2 cellular contexts compared by ENCODE assay signal in genomic region chr6:52422156-52422555, GRCh38.
A peak's percentile ranks its signal among the peaks of the same experiment; 100 is the strongest.
TF ChIP-seq lines count a peak whose summit lies in the region.

No MANE protein-coding gene starts in this region.

TF ChIP-seq in IMR-90, 13 proteins besides CTCF, POLR2A, EP300 and RAD21:
- TF ChIP-seq CHD1 (IDR thresholded peaks at IDR 0.05; ENCODE audit: low read depth, low read length) (no peak), MAFK (IDR thresholded peaks at IDR 0.05; ENCODE audit: low read depth, low read length) (peak; percentile 24; the same call in 1 of the 2 replicates)

TF ChIP-seq in K562, 482 proteins besides CTCF, POLR2A, EP300 and RAD21:
- no peak for TF ChIP-seq CBFB (CRISPR knock-in tag; IDR thresholded peaks at IDR 0.05)
- TF ChIP-seq EZH2 (IDR thresholded peaks at IDR 0.05; ENCODE audit: borderline replicate concordance, low read depth, low read length) = no peak
- TF ChIP-seq KHSRP (IDR thresholded peaks at IDR 0.05) = no peak
- no peak for TF ChIP-seq HDAC8 (tag; IDR thresholded peaks at IDR 0.05)
- TF ChIP-seq FOXO4 (CRISPR knock-in tag; IDR thresholded peaks at IDR 0.05) = no peak
- TF ChIP-seq THRA (IDR thresholded peaks at IDR 0.05) = no peak
- no peak for TF ChIP-seq ZNF445 (CRISPR knock-in tag; IDR thresholded peaks at IDR 0.05; ENCODE audit: low read depth)
- peak; percentile 24; the same call in 1 of the 2 replicates for TF ChIP-seq PKNOX1 (IDR thresholded peaks at IDR 0.05)
- TF ChIP-seq RBM22 (IDR thresholded peaks at IDR 0.05; ENCODE audit: low read depth, low read length, poor library complexity, severe bottlenecking) = no peak
- TF ChIP-seq GTF2E2 (tag; IDR thresholded peaks at IDR 0.05) = no peak
- TF ChIP-seq CBX2 (IDR thresholded peaks at IDR 0.05; ENCODE audit: insufficient read depth, low read length, poor library complexity, severe bottlenecking) = no peak
- no peak for TF ChIP-seq TCF7L2 (IDR thresholded peaks at IDR 0.05; ENCODE audit: low read depth, low read length)
- peak; percentile 86 for TF ChIP-seq ZNF316 (IDR thresholded peaks at IDR 0.05)
- TF ChIP-seq FUS (optimal IDR thresholded peaks at IDR 0.05; ENCODE audit: low read depth, low read length) = no peak
- TF ChIP-seq NUFIP1 (IDR thresholded peaks at IDR 0.05; ENCODE audit: partially characterized antibody) = no peak
- TF ChIP-seq BACH1 (tag; IDR thresholded peaks at IDR 0.05) = no peak
- TF ChIP-seq ZNF589 (CRISPR knock-in tag; IDR thresholded peaks at IDR 0.05; ENCODE audit: low read depth) = no peak
- TF ChIP-seq ZFP91 (CRISPR knock-in tag; IDR thresholded peaks at IDR 0.05) = no peak
- TF ChIP-seq NFYB (IDR thresholded peaks at IDR 0.05; ENCODE audit: extremely low read depth, insufficient read length) = no peak
- TF ChIP-seq, protein P1, sequence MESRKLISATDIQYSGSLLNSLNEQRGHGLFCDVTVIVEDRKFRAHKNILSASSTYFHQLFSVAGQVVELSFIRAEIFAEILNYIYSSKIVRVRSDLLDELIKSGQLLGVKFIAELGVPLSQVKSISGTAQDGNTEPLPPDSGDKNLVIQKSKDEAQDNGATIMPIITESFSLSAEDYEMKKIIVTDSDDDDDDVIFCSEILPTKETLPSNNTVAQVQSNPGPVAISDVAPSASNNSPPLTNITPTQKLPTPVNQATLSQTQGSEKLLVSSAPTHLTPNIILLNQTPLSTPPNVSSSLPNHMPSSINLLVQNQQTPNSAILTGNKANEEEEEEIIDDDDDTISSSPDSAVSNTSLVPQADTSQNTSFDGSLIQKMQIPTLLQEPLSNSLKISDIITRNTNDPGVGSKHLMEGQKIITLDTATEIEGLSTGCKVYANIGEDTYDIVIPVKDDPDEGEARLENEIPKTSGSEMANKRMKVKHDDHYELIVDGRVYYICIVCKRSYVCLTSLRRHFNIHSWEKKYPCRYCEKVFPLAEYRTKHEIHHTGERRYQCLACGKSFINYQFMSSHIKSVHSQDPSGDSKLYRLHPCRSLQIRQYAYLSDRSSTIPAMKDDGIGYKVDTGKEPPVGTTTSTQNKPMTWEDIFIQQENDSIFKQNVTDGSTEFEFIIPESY (CRISPR knock-in tag; IDR thresholded peaks at IDR 0.05) = no peak
- TF ChIP-seq, protein P2, sequence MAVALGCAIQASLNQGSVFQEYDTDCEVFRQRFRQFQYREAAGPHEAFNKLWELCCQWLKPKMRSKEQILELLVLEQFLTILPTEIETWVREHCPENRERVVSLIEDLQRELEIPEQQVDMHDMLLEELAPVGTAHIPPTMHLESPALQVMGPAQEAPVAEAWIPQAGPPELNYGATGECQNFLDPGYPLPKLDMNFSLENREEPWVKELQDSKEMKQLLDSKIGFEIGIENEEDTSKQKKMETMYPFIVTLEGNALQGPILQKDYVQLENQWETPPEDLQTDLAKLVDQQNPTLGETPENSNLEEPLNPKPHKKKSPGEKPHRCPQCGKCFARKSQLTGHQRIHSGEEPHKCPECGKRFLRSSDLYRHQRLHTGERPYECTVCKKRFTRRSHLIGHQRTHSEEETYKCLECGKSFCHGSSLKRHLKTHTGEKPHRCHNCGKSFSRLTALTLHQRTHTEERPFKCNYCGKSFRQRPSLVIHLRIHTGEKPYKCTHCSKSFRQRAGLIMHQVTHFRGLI (CRISPR knock-in tag; IDR thresholded peaks at IDR 0.05) = no peak
- TF ChIP-seq NR2C2 (CRISPR knock-in tag; IDR thresholded peaks at IDR 0.05) = no peak
- no peak for TF ChIP-seq NR2C2 (tag; IDR thresholded peaks at IDR 0.05)
- no peak for TF ChIP-seq PHB2 (IDR thresholded peaks at IDR 0.05; ENCODE audit: low read depth)
- TF ChIP-seq ZFX (CRISPR knock-in tag; IDR thresholded peaks at IDR 0.05) = no peak
- TF ChIP-seq, protein P3, sequence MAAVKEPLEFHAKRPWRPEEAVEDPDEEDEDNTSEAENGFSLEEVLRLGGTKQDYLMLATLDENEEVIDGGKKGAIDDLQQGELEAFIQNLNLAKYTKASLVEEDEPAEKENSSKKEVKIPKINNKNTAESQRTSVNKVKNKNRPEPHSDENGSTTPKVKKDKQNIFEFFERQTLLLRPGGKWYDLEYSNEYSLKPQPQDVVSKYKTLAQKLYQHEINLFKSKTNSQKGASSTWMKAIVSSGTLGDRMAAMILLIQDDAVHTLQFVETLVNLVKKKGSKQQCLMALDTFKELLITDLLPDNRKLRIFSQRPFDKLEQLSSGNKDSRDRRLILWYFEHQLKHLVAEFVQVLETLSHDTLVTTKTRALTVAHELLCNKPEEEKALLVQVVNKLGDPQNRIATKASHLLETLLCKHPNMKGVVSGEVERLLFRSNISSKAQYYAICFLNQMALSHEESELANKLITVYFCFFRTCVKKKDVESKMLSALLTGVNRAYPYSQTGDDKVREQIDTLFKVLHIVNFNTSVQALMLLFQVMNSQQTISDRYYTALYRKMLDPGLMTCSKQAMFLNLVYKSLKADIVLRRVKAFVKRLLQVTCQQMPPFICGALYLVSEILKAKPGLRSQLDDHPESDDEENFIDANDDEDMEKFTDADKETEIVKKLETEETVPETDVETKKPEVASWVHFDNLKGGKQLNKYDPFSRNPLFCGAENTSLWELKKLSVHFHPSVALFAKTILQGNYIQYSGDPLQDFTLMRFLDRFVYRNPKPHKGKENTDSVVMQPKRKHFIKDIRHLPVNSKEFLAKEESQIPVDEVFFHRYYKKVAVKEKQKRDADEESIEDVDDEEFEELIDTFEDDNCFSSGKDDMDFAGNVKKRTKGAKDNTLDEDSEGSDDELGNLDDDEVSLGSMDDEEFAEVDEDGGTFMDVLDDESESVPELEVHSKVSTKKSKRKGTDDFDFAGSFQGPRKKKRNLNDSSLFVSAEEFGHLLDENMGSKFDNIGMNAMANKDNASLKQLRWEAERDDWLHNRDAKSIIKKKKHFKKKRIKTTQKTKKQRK (IDR thresholded peaks at IDR 0.05; ENCODE audit: borderline replicate concordance, low read depth, low read length) = no peak
- no peak for TF ChIP-seq ESRRB (CRISPR knock-in tag; IDR thresholded peaks at IDR 0.05; ENCODE audit: borderline replicate concordance)
- no peak for TF ChIP-seq ZFPM2 (CRISPR knock-in tag; IDR thresholded peaks at IDR 0.05)
- no peak for TF ChIP-seq ASH1L (IDR thresholded peaks at IDR 0.05; ENCODE audit: borderline replicate concordance, low read depth, partially characterized antibody)
- no peak for TF ChIP-seq CBX5 (IDR thresholded peaks at IDR 0.05; ENCODE audit: borderline replicate concordance, low read depth)
- peak; percentile 31; the same call in 1 of the 2 replicates for TF ChIP-seq MAFK (IDR thresholded peaks at IDR 0.05; ENCODE audit: low read length)
- TF ChIP-seq BDP1 (IDR thresholded peaks at IDR 0.05; ENCODE audit: insufficient read depth, insufficient read length) = no peak
- TF ChIP-seq, protein P4, sequence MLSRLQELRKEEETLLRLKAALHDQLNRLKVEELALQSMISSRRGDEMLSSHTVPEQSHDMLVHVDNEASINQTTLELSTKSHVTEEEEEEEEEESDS (CRISPR knock-in tag; IDR thresholded peaks at IDR 0.05) = no peak
- TF ChIP-seq, protein P5, sequence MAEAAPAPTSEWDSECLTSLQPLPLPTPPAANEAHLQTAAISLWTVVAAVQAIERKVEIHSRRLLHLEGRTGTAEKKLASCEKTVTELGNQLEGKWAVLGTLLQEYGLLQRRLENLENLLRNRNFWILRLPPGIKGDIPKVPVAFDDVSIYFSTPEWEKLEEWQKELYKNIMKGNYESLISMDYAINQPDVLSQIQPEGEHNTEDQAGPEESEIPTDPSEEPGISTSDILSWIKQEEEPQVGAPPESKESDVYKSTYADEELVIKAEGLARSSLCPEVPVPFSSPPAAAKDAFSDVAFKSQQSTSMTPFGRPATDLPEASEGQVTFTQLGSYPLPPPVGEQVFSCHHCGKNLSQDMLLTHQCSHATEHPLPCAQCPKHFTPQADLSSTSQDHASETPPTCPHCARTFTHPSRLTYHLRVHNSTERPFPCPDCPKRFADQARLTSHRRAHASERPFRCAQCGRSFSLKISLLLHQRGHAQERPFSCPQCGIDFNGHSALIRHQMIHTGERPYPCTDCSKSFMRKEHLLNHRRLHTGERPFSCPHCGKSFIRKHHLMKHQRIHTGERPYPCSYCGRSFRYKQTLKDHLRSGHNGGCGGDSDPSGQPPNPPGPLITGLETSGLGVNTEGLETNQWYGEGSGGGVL (CRISPR knock-in tag; IDR thresholded peaks at IDR 0.05) = no peak
- TF ChIP-seq PCBP1 (IDR thresholded peaks at IDR 0.05; ENCODE audit: low read depth, low read length, poor library complexity, severe bottlenecking) = no peak
- no peak for TF ChIP-seq SAFB2 (IDR thresholded peaks at IDR 0.05; ENCODE audit: borderline replicate concordance, low read depth, low read length, severe bottlenecking)
- peak; percentile 58 for TF ChIP-seq MAFG (tag; conservative IDR thresholded peaks at IDR 0.05)
- TF ChIP-seq EGR1 (conservative IDR thresholded peaks at IDR 0.05) = no peak
- TF ChIP-seq HNRNPH1 (optimal IDR thresholded peaks at IDR 0.05; ENCODE audit: low read depth, low read length) = no peak
- TF ChIP-seq C11orf30 (IDR thresholded peaks at IDR 0.05; ENCODE audit: low read depth) = peak; percentile 75
- peak; percentile 55 for TF ChIP-seq MAFF (IDR thresholded peaks at IDR 0.05; ENCODE audit: low read length)
- no peak for TF ChIP-seq TEAD2 (tag; IDR thresholded peaks at IDR 0.05)
- TF ChIP-seq HNRNPUL1 (IDR thresholded peaks at IDR 0.05; ENCODE audit: low read length) = no peak
- TF ChIP-seq ZNF764 (CRISPR knock-in tag; IDR thresholded peaks at IDR 0.05; ENCODE audit: low read depth) = no peak
- TF ChIP-seq, protein P6, sequence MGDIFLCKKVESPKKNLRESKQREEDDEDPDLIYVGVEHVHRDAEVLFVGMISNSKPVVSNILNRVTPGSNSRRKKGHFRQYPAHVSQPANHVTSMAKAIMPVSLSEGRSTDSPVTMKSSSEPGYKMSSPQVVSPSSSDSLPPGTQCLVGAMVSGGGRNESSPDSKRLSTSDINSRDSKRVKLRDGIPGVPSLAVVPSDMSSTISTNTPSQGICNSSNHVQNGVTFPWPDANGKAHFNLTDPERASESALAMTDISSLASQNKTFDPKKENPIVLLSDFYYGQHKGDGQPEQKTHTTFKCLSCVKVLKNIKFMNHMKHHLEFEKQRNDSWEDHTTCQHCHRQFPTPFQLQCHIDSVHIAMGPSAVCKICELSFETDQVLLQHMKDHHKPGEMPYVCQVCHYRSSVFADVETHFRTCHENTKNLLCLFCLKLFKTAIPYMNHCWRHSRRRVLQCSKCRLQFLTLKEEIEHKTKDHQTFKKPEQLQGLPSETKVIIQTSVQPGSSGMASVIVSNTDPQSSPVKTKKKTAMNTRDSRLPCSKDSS (IDR thresholded peaks at IDR 0.05; ENCODE audit: low read depth, partially characterized antibody) = no peak
- no peak for TF ChIP-seq ZBTB17 (CRISPR knock-in tag; IDR thresholded peaks at IDR 0.05)
- TF ChIP-seq SMAD1 (IDR thresholded peaks at IDR 0.05; ENCODE audit: low read depth, low read length, partially characterized antibody) = no peak
